ENCODE assay signal across 14 cellular contexts in genomic region chr11:11589385-11589890, GRCh38. TPM values are rescaled to one million over a fixed set of nuclear protein-coding genes. Genes with fewer than 3 reads are reported as not detected.
DNase-seq lines count a peak whose midpoint lies in the region; ATAC-seq and TF ChIP-seq lines count a peak whose summit lies in the region.
"Had no signal": no experiment of that assay in that cellular context is flagged by ENCODE, and none has a peak within 500 bp of the region (broad histone marks: within the 10 kb centered on the region; RNA-seq: fewer than 3 reads in every experiment).

No MANE protein-coding gene starts in this region.

- H2AFZ ChIP-seq in KMS-11 (ENCODE audit: low read depth): no peak overlapping the region

- no peaks in the 10 kb centered on the region for H3K27me3 ChIP-seq in KMS-11 (ENCODE audit: insufficient read depth, low read depth)
- no peaks in the 10 kb centered on the region for H3K27me3 ChIP-seq in ascending aorta
- no peaks in the 10 kb centered on the region for H3K27me3 ChIP-seq in tibial artery
- H3K27me3 ChIP-seq: Peyer's patch had no signal

- H3K27ac ChIP-seq in KMS-11 (peak overlapping the region; percentile 4; the same call in 1 of the 2 replicates), ascending aorta (peak overlapping the region; percentile 71 to 81), epithelial cell of prostate (peak overlapping the region; percentile 45), tibial artery (peak overlapping the region; percentile 61 to 77)
- H3K27ac ChIP-seq: Peyer's patch had no signal

- ATAC-seq in stimulated activated naive CD8-positive, alpha-beta T cell treated with anti-CD3 and anti-CD28 coated beads, Interleukin-15, Interleukin-2, amounts not matched to agents 100 U/mL and 50 U/mL, for 24 hours: no peak
- no peak for ATAC-seq in HG03025 (IDR thresholded peaks at IDR 0.05; ENCODE audit: low FRiP score, unreplicated experiment)
- ATAC-seq: SK-N-SH treated with all-trans-retinoic acid at 6 μM for 48 hours had no signal

- intact Hi-C loops in ascending aorta (cut with DNase I) (loop anchor here (2.0 to 5.0 kb wide), 2 partner anchors 31 to 87 kb away; no protein-coding TSS in a partner anchor), tibial artery (cut with DNase I; ENCODE audit: low total_unique reads) (no loop called here)

- TF ChIP-seq CTCF in KMS-11 (conservative IDR thresholded peaks at IDR 0.05; ENCODE audit: low read depth, low read length): no peak
- TF ChIP-seq CTCF in ascending aorta (IDR thresholded peaks at IDR 0.05): no peak
- no peak for TF ChIP-seq CTCF in tibial artery (IDR thresholded peaks at IDR 0.05)

- peaks cover 3% of the 10 kb centered on the region; the same call in 1 of the 2 replicates for H3K79me2 ChIP-seq in KMS-11 (ENCODE audit: insufficient read depth, low read depth)

- H3K4me3 ChIP-seq in KMS-11 (IDR thresholded peaks at IDR 0.05; ENCODE audit: insufficient read depth, low read depth, low read length) (no peak overlapping the region), ascending aorta (no peak overlapping the region), tibial artery (no peak overlapping the region)
- H3K4me3 ChIP-seq: Peyer's patch had no signal

- H3K4me2 ChIP-seq in KMS-11: 0 out of 2 replicates have a peak overlapping the region, but pooled peaks have one; percentile 37

- no peaks in the 10 kb centered on the region for H3K9me3 ChIP-seq in ascending aorta
- no peaks in the 10 kb centered on the region for H3K9me3 ChIP-seq in tibial artery
- H3K9me3 ChIP-seq: Peyer's patch had no signal

- H3K9ac ChIP-seq in KMS-11: no peak overlapping the region

- DNase-seq in ascending aorta (ENCODE audit: low spot score in 2 of 2) (no peak), epithelial cell of prostate (ENCODE audit: low read depth, low spot score) (no peak), tibial artery (peak in 1 of 2 donors; percentile 15), NCI-H82 treated with DMSO at 0.1 percent for 48 hours (lab: John Stamatoyannopoulos, UW; ENCODE audit: unreplicated experiment) (no peak)
- no peak for DNase-seq in stimulated activated naive CD8-positive, alpha-beta T cell treated with anti-CD3 and anti-CD28 coated beads, Interleukin-15, Interleukin-2, amounts not matched to agents 100 U/mL and 50 U/mL, for 24 hours
- DNase-seq: NCI-H1092, NCI-H2107, NCI-H446, NCI-H774, Peyer's patch, SHP77 had no signal

- no peaks in the 10 kb centered on the region for H3K36me3 ChIP-seq in KMS-11 (ENCODE audit: insufficient read depth)
- no peaks in the 10 kb centered on the region for H3K36me3 ChIP-seq in ascending aorta
- H3K36me3 ChIP-seq in tibial artery: no peaks in the 10 kb centered on the region
- H3K36me3 ChIP-seq: Peyer's patch had no signal

- H4K20me1 ChIP-seq in KMS-11 (ENCODE audit: insufficient read depth): no peaks in the 10 kb centered on the region

- peaks cover 20% of the 10 kb centered on the region for H3K4me1 ChIP-seq in KMS-11 (ENCODE audit: low read depth, poor library complexity, severe bottlenecking)
- peaks cover 6 to 44% of the 10 kb centered on the region in 2 donors for H3K4me1 ChIP-seq in ascending aorta
- peaks cover 0 to 70% (median 21%) of the 10 kb centered on the region in 4 donors for H3K4me1 ChIP-seq in tibial artery
- H3K4me1 ChIP-seq: Peyer's patch had no signal

RNA-seq across cellular contexts. Expression of gene GALNT18, which starts 32.4 kb away (rescaled TPM):
- 53.5 TPM for total RNA-seq in ascending aorta

Comparison
In these comparisons a context has a peak if more than half of its experiments do, and no peak if none do; other contexts are left out.
1. H3K27ac ChIP-seq: peak in every context shown above with its lines; median percentile 76 in ascending aorta; 69 in tibial artery; 45 in epithelial cell of prostate; 4 in KMS-11.